Comparison of ENCODE assay signal across 10 cellular contexts in genomic region chr3:196604548-196604947, GRCh38. TPM values are rescaled to one million over a fixed set of nuclear protein-coding genes. Genes with fewer than 3 reads are reported as not detected.
DNase-seq lines count a peak whose midpoint lies in the region; ATAC-seq and TF ChIP-seq lines count a peak whose summit lies in the region.
"Had no signal": no experiment of that assay in that cellular context is flagged by ENCODE, and none has a peak within 500 bp of the region (broad histone marks: within the 10 kb centered on the region; RNA-seq: fewer than 3 reads in every experiment).

No MANE protein-coding gene starts in this region.

- H3K9me2 ChIP-seq in hepatocyte (replicated peaks; ENCODE audit: insufficient read depth), result no peaks in the 10 kb centered on the region

- POLR2A ChIA-PET in HEK293 (lab: Yijun Ruan, JAX), result no interaction called here

- H4K20me1 ChIP-seq in hepatocyte (ENCODE audit: insufficient read depth, poor library complexity, severe bottlenecking), result no peaks in the 10 kb centered on the region

- H2AFZ ChIP-seq in hepatocyte, result no peak overlapping the region

- no peak overlapping the region for H3K4me2 ChIP-seq in hepatocyte

- no peak for TF ChIP-seq CTCF in HEK293 (tag by site-specific recombination; IDR thresholded peaks at IDR 0.05)
- no peak for TF ChIP-seq CTCF in mucosa of descending colon (IDR thresholded peaks at IDR 0.05)
- no peak for TF ChIP-seq CTCF in upper lobe of right lung (IDR thresholded peaks at IDR 0.05)
- TF ChIP-seq CTCF in hepatocyte (IDR thresholded peaks at IDR 0.05; ENCODE audit: poor library complexity), result no peak

- no peaks in the 10 kb centered on the region for H3K27me3 ChIP-seq in upper lobe of right lung
- no peaks in the 10 kb centered on the region for H3K27me3 ChIP-seq in hepatocyte
- H3K27me3 ChIP-seq: uterus had no signal

- WGBS in hepatocyte (ENCODE audit: low lambda C conversion rate, missing lambda C conversion rate), result 85% methylated on average over 13 of the region's 13 CpGs

- no peak overlapping the region for H3K4me3 ChIP-seq in HEK293 (ENCODE audit: low read depth, low read length)
- H3K4me3 ChIP-seq in mucosa of descending colon, result no peak overlapping the region
- no peak overlapping the region for H3K4me3 ChIP-seq in upper lobe of right lung
- no peak overlapping the region for H3K4me3 ChIP-seq in hepatocyte
- H3K4me3 ChIP-seq: uterus had no signal

- no peaks in the 10 kb centered on the region for H3K79me2 ChIP-seq in hepatocyte

- peak; percentile 34 for DNase-seq in T-helper 22 cell (ENCODE audit: low read depth)
- DNase-seq in activated naive CD4-positive, alpha-beta T cell treated with anti-CD3 and anti-CD28 coated beads, Interleukin-2, amount 50 U/mL, for 16 hours, result peak; percentile 61
- DNase-seq in stimulated activated CD4-positive, alpha-beta T cell treated with anti-CD3 and anti-CD28 coated beads, Interleukin-4, amount 100 ng/mL, for 24 hours, result peak; percentile 47
- no peak for DNase-seq in mucosa of descending colon
- DNase-seq in upper lobe of right lung, result no peak
- DNase-seq in hepatocyte (ENCODE audit: low spot score), result no peak
- DNase-seq in kidney tubule cell (ENCODE audit: low spot score), result no peak
- DNase-seq: kidney, uterus had no signal

- no peak for ATAC-seq in mucosa of descending colon
- ATAC-seq in upper lobe of right lung, result no peak

- H3K36me3 ChIP-seq in HEK293 (ENCODE audit: control insufficient read depth in 2 of 2, insufficient read depth in 1 of 2, low read length in 2 of 2), result no peaks in the 10 kb centered on the region
- H3K36me3 ChIP-seq in mucosa of descending colon (ENCODE audit: low read depth), result no peaks in the 10 kb centered on the region
- H3K36me3 ChIP-seq in upper lobe of right lung, result no peaks in the 10 kb centered on the region
- H3K36me3 ChIP-seq in hepatocyte (replicated peaks; ENCODE audit: insufficient read depth, low read depth), result no peaks in the 10 kb centered on the region
- H3K36me3 ChIP-seq: uterus had no signal

- H3K9me3 ChIP-seq in HEK293 (ENCODE audit: control insufficient read depth, insufficient read depth, low read depth, low read length) (no peaks in the 10 kb centered on the region), mucosa of descending colon (no peaks in the 10 kb centered on the region), upper lobe of right lung (no peaks in the 10 kb centered on the region), hepatocyte (ENCODE audit: low read depth) (peaks cover 3% of the 10 kb centered on the region)
- H3K9me3 ChIP-seq: uterus had no signal

- intact Hi-C loops in mucosa of descending colon (cut with DNase I, micrococcal nuclease) (no loop called here), upper lobe of right lung (cut with DNase I) (no loop called here)

- CTCF ChIA-PET in HEK293 (lab: Yijun Ruan, JAX), result no interaction called here

- H3K4me1 ChIP-seq in HEK293 (ENCODE audit: control insufficient read depth, insufficient read depth, low read length) (no peaks in the 10 kb centered on the region), mucosa of descending colon (ENCODE audit: low read depth) (peaks cover under 1% of the 10 kb centered on the region), upper lobe of right lung (peaks cover 2% of the 10 kb centered on the region), hepatocyte (ENCODE audit: insufficient read depth) (no peaks in the 10 kb centered on the region)
- H3K4me1 ChIP-seq: uterus had no signal

- H3K27ac ChIP-seq in HEK293 (ENCODE audit: extremely low read depth, low read depth, low read length), result no peak overlapping the region
- H3K27ac ChIP-seq in upper lobe of right lung, result no peak overlapping the region
- H3K27ac ChIP-seq in hepatocyte, result no peak overlapping the region
- H3K27ac ChIP-seq: uterus had no signal

TF ChIP-seq in HEK293, 187 proteins besides CTCF, POLR2A, EP300 and RAD21:
- TF ChIP-seq ZNF560 (tag by site-specific recombination; IDR thresholded peaks at IDR 0.05; ENCODE audit: borderline replicate concordance) (no peak), ZNF610 (tag by site-specific recombination; IDR thresholded peaks at IDR 0.05; ENCODE audit: borderline replicate concordance) (peak; percentile 42; the same call in 1 of the 2 replicates)
TF ChIP-seq in HEK293: peak in this region for 1.

RNA-seq across cellular contexts. Expression of gene NRROS, which starts 34.9 kb away (rescaled TPM):
- total RNA-seq in mucosa of descending colon (1 to 10 TPM; 1.1 to 6.0 (median 5.4) TPM), upper lobe of right lung (19.5 TPM), hepatocyte (0.33 and 0.36 TPM in 2 replicates)
- not detected in 2 replicates for polyA plus RNA-seq in hepatocyte

RNA-seq across cellular contexts. Expression of gene FBXO45, which starts 36.1 kb away (rescaled TPM):
- total RNA-seq in mucosa of descending colon, result 10 to 100 TPM in 1 of 3 donors, 1 to 10 TPM in 2; 7.5 to 12.7 (median 9.9) TPM
- total RNA-seq in upper lobe of right lung, result 8.2 TPM
- 10.1 and 12.2 TPM in 2 replicates for total RNA-seq in hepatocyte
- polyA plus RNA-seq in hepatocyte, result 3.4 and 6.8 TPM in 2 replicates

RNA-seq across cellular contexts. Expression of gene WDR53, which starts 36.2 kb away (rescaled TPM):
- total RNA-seq in mucosa of descending colon (10 to 100 TPM in 1 of 3 donors, 1 to 10 TPM in 2; 5.8 to 13.7 (median 7.5) TPM), upper lobe of right lung (13.8 TPM), hepatocyte (6.4 and 6.9 TPM in 2 replicates)
- polyA plus RNA-seq in hepatocyte, result 7.2 and 8.8 TPM in 2 replicates

Comparison
In these comparisons a context has a peak if more than half of its experiments do, and no peak if none do; other contexts are left out.
1. DNase-seq: peak in T-helper 22 cell (single experiment), activated naive CD4-positive, alpha-beta T cell treated with anti-CD3 and anti-CD28 coated beads, Interleukin-2, amount 50 U/mL, for 16 hours (single experiment) and stimulated activated CD4-positive, alpha-beta T cell treated with anti-CD3 and anti-CD28 coated beads, Interleukin-4, amount 100 ng/mL, for 24 hours (single experiment); none in mucosa of descending colon (0 of 3), upper lobe of right lung (single experiment), hepatocyte (single experiment) and kidney tubule cell (single experiment).